Comparison of ENCODE assay signal across 8 cellular contexts in genomic region chr15:44194397-44195150, GRCh38. TPM values are rescaled to one million over a fixed set of nuclear protein-coding genes. Genes with fewer than 3 reads are reported as not detected.
DNase-seq lines count a peak whose midpoint lies in the region; ATAC-seq and TF ChIP-seq lines count a peak whose summit lies in the region.

No MANE protein-coding gene starts in this region.

- H3K9me3 ChIP-seq in lower lobe of right lung = no peaks in the 10 kb centered on the region

- TF ChIP-seq CTCF in coronary artery (IDR thresholded peaks at IDR 0.05) = no peak
- TF ChIP-seq CTCF in lower lobe of right lung (IDR thresholded peaks at IDR 0.05) = no peak

- DNase-seq in COR-L47 (lab: John Stamatoyannopoulos, UW) = peak; percentile 70
- no peak for DNase-seq in Jurkat, Clone E6-1 (ENCODE audit: low read depth, low spot score)
- peak; percentile 30 to 42 for DNase-seq in activated CD4-positive, alpha-beta T cell treated with anti-CD3 and anti-CD28 coated beads for 4 hours
- DNase-seq in coronary artery (ENCODE audit: low spot score) = no peak
- DNase-seq in lower lobe of right lung = peak; percentile 51
- DNase-seq in stimulated activated CD4-positive, alpha-beta T cell treated with anti-CD3 and anti-CD28 coated beads, TNF-alpha, amount 100 ng/mL, for 4 hours (ENCODE audit: low read depth in 3 of 3) = peak; percentile 5 to 28 (median 21)

- peak overlapping the region; percentile 57 for H3K4me3 ChIP-seq in Jurkat, Clone E6-1 (ENCODE audit: low read length)
- peak overlapping the region; percentile 77 for H3K4me3 ChIP-seq in coronary artery
- H3K4me3 ChIP-seq in lower lobe of right lung = peak overlapping the region; percentile 52

- H3K27ac ChIP-seq in coronary artery = peak overlapping the region in 1 of 2 donors; percentile 20
- no peak overlapping the region for H3K27ac ChIP-seq in lower lobe of right lung

- peaks cover 23% of the 10 kb centered on the region for H3K4me1 ChIP-seq in lower lobe of right lung

- peaks cover 62% of the 10 kb centered on the region for H3K27me3 ChIP-seq in lower lobe of right lung (ENCODE audit: low read depth)

- no peaks in the 10 kb centered on the region for H3K36me3 ChIP-seq in lower lobe of right lung

- ATAC-seq in GM21576 (IDR thresholded peaks at IDR 0.05; ENCODE audit: unreplicated experiment) = peak; percentile 33
- peak; percentile 71 to 74 for ATAC-seq in lower lobe of right lung
- no peak for ATAC-seq in GM18873 (IDR thresholded peaks at IDR 0.05; ENCODE audit: low FRiP score, unreplicated experiment)

- intact Hi-C loops in lower lobe of right lung (cut with DNase I) = no loop called here

RNA-seq across cellular contexts. Expression of gene FRMD5, which starts 0.5 kb away (rescaled TPM):
- polyA plus RNA-seq in Jurkat, Clone E6-1 (2012; ENCODE audit: insufficient read depth, insufficient read length) = 3.7 TPM
- 0.12 TPM for total RNA-seq in lower lobe of right lung

Comparison
In these comparisons a context has a peak if more than half of its experiments do, and no peak if none do; other contexts are left out.
1. DNase-seq: peak in COR-L47 (single experiment), activated CD4-positive, alpha-beta T cell treated with anti-CD3 and anti-CD28 coated beads for 4 hours (2 of 2), lower lobe of right lung (single experiment) and stimulated activated CD4-positive, alpha-beta T cell treated with anti-CD3 and anti-CD28 coated beads, TNF-alpha, amount 100 ng/mL, for 4 hours (3 of 3); none in Jurkat, Clone E6-1 (single experiment) and coronary artery (single experiment).
2. Peak in every context shown above with its lines, with median percentiles within 50 percentile points of each other: H3K4me3 ChIP-seq.